Comparison of ENCODE assay signal across 22 cellular contexts in the genomic region with DNA sequence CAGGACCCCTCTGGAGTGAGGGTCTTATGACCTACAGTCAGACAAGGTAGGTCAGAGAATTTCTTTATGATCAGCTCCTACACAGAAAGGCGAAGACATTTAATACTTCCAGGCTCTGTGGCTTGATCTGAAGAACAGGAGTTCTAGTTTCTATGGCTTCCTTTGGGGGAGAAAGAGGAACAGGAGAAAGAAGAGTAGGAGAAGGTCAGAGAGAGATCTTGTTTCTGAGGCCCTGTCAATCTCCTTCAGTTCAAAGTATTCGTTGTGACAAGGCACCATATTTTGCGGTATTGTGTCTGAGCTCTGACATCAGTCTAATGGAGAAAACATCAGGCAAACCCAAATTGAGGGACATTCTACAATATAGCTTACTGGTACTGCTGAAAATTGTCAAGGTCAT. TPM values are rescaled to one million over a fixed set of nuclear protein-coding genes. Genes with fewer than 3 reads are reported as not detected.
"Had no signal": no experiment of that assay in that cellular context is flagged by ENCODE, and none has a peak within 500 bp of the region (broad histone marks: within the 10 kb centered on the region; RNA-seq: fewer than 3 reads in every experiment).

No MANE protein-coding gene starts in this region.

- H3K4me3 ChIP-seq: esophagus muscularis mucosa, gastroesophageal sphincter, heart left ventricle, left lung, prostate gland, right atrium auricular region, thoracic aorta, upper lobe of left lung had no signal

- H3K36me3 ChIP-seq: esophagus muscularis mucosa, gastroesophageal sphincter, heart left ventricle, left lung, prostate gland, right atrium auricular region, thoracic aorta, upper lobe of left lung had no signal

- ATAC-seq: gastroesophageal sphincter, heart left ventricle, left lung had no signal

- H3K9me3 ChIP-seq: esophagus muscularis mucosa, gastroesophageal sphincter, heart left ventricle, left lung, prostate gland, right atrium auricular region, thoracic aorta, upper lobe of left lung had no signal

- DNase-seq: activated CD4-positive, alpha-beta T cell treated with anti-CD3 and anti-CD28 coated beads, Interleukin-2, amount 50 U/mL, for 1 hour; activated CD4-positive, CD25-positive, alpha-beta regulatory T cell treated with anti-CD3 and anti-CD28 coated beads, Interleukin-2, amount 50 U/mL, for 72 hours; activated CD8-positive, alpha-beta memory T cell treated with anti-CD3 and anti-CD28 coated beads for 24 hours; activated CD8-positive, alpha-beta memory T cell treated with anti-CD3 and anti-CD28 coated beads, Interleukin-2, amount 50 U/mL, for 48 hours; activated effector memory CD4-positive, alpha-beta T cell treated with Interleukin-2 at 50 U/mL for 16 hours; activated naive CD8-positive, alpha-beta T cell treated with anti-CD3 and anti-CD28 coated beads, Interleukin-2, amount 10 ng/mL, durations not matched to agents 7 days and 5 days; activated T-cell treated with anti-CD3 and anti-CD28 coated beads, Interleukin-2, amount 50 U/mL, for 48 hours; central memory CD4-positive, alpha-beta T cell; heart left ventricle; left lung; midbrain; stimulated activated CD4-positive, alpha-beta T cell treated with anti-CD3 and anti-CD28 coated beads, Interleukin-2, amount 100 ng/mL, for 24 hours; upper lobe of left lung had no signal

- H3K27ac ChIP-seq: esophagus muscularis mucosa, heart left ventricle, left lung, prostate gland, right atrium auricular region, upper lobe of left lung had no signal

- H3K27ac Mint-ChIP-seq: activated naive CD8-positive, alpha-beta T cell treated with anti-CD3 and anti-CD28 coated beads, Interleukin-2, amount 10 ng/mL, durations not matched to agents 7 days and 5 days had no signal

- H3K4me1 ChIP-seq: left lung, prostate gland, right atrium auricular region had no signal

- H3K27me3 Mint-ChIP-seq: activated naive CD8-positive, alpha-beta T cell treated with anti-CD3 and anti-CD28 coated beads, Interleukin-2, amount 10 ng/mL, durations not matched to agents 7 days and 5 days; brain had no signal

- H3K4me3 Mint-ChIP-seq: activated naive CD8-positive, alpha-beta T cell treated with anti-CD3 and anti-CD28 coated beads, Interleukin-2, amount 10 ng/mL, durations not matched to agents 7 days and 5 days; brain had no signal

- H3K27me3 ChIP-seq: esophagus muscularis mucosa, gastroesophageal sphincter, left lung, right atrium auricular region, upper lobe of left lung had no signal

RNA-seq across cellular contexts. Expression of gene FAM9C, which starts 52.8 kb away (rescaled TPM):
- total RNA-seq: activated naive CD8-positive, alpha-beta T cell treated with anti-CD3 and anti-CD28 coated beads, Interleukin-2, amount 10 ng/mL, durations not matched to agents 7 days and 5 days; esophagus muscularis mucosa; gastroesophageal sphincter; kidney epithelial cell; left lung; lung microvascular endothelial cell; osteocyte; right atrium auricular region; thoracic aorta had no signal
- polyA plus RNA-seq: heart left ventricle had no signal
